ENCODE assay signal across 18 cellular contexts in the genomic region with DNA sequence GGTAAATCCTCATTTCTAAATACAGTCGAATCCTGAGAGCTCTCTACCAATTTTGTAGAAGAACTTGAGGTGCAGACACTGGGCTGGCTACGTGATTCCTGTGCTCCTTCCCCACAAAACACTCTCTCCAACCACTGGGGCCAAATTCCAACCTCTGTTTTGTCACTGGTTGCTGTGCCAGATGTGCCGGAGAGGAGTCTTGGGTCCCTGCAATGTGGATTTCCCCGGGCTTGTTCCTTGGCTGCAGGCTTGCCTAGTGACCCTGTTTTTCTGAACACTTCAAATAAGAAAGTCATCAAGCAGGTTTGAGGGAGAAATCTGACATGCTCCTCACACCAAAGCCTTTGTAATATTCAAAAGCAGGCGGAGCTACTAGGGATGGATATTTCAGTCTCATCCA. TPM values are rescaled to one million over a fixed set of nuclear protein-coding genes. Genes with fewer than 3 reads are reported as not detected.
DNase-seq lines count a peak whose midpoint lies in the region; ATAC-seq and TF ChIP-seq lines count a peak whose summit lies in the region.
"Had no signal": no experiment of that assay in that cellular context is flagged by ENCODE, and none has a peak within 500 bp of the region (broad histone marks: within the 10 kb centered on the region; RNA-seq: fewer than 3 reads in every experiment).

No MANE protein-coding gene starts in this region.

- H3K27ac ChIP-seq in H9 (ENCODE audit: insufficient read length, low read depth, low read length) (no peak overlapping the region), mesenchymal stem cell (ENCODE audit: low read length, poor library complexity, severe bottlenecking) (peak overlapping the region; percentile 9), stomach smooth muscle (ENCODE audit: low read length) (peak overlapping the region; percentile 53), neural progenitor cell (no peak overlapping the region)
- H3K27ac ChIP-seq: RWPE1 had no signal

- H2BK20ac ChIP-seq in H9 (ENCODE audit: low read depth, low read length, poor library complexity, severe bottlenecking), result no peak overlapping the region

- no peaks in the 10 kb centered on the region for H3K23me2 ChIP-seq in H9 (ENCODE audit: insufficient read length, low read depth, low read length, poor library complexity, severe bottlenecking)

- H3K56ac ChIP-seq in H9 (ENCODE audit: insufficient read length, low read depth, low read length), result no peak overlapping the region

- H2BK5ac ChIP-seq in H9 (ENCODE audit: insufficient read length, low read length) (no peak overlapping the region), mesenchymal stem cell (ENCODE audit: low read depth, low read length, poor library complexity, severe bottlenecking) (no peak overlapping the region)

- no peak for DNase-seq in H9
- DNase-seq in choroid plexus epithelial cell (ENCODE audit: low read depth), result peak; percentile 23
- DNase-seq in mesenchymal stem cell, result no peak
- no peak for DNase-seq in G401 (ENCODE audit: low spot score)
- DNase-seq in HuH-7 (ENCODE audit: low spot score), result no peak
- no peak for DNase-seq in neural progenitor cell (ENCODE audit: low spot score)
- DNase-seq in stimulated activated naive CD8-positive, alpha-beta T cell treated with anti-CD3 and anti-CD28 coated beads, Interleukin-15, Interleukin-2, amounts not matched to agents 100 U/mL and 50 U/mL, for 24 hours, result no peak
- DNase-seq: activated CD4-positive, CD25-positive, alpha-beta regulatory T cell treated with anti-CD3 and anti-CD28 coated beads, Interleukin-2, amount 50 U/mL, for 72 hours; activated CD8-positive, alpha-beta memory T cell treated with anti-CD3 and anti-CD28 coated beads, Interleukin-2, amount 10 ng/mL, durations not matched to agents 7 days and 5 days; activated gamma-delta T cell; heart right ventricle; Kasumi-1; naive thymus-derived CD8-positive, alpha-beta T cell; NK-92 treated with Interleukin-12 subunit alpha and Interleukin-12 subunit beta, amount 100 ng/mL, for 24 hours; stimulated activated CD4-positive, alpha-beta T cell treated with anti-CD3 and anti-CD28 coated beads, Interleukin-4, amount 100 ng/mL, for 24 hours had no signal

- H3K14ac ChIP-seq in H9 (ENCODE audit: insufficient read depth, low read length), result no peak overlapping the region
- no peak overlapping the region for H3K14ac ChIP-seq in mesenchymal stem cell (ENCODE audit: low read length in 2 of 2)

- H3K23ac ChIP-seq in H9 (ENCODE audit: insufficient read length, low read depth, low read length) (no peak overlapping the region), mesenchymal stem cell (ENCODE audit: low read length in 2 of 2) (no peak overlapping the region)

- H4K91ac ChIP-seq in H9 (ENCODE audit: insufficient read length, low read depth, low read length), result no peak overlapping the region
- H4K91ac ChIP-seq in mesenchymal stem cell (ENCODE audit: low read length), result no peak overlapping the region

- no peak overlapping the region for H3K4me3 ChIP-seq in choroid plexus epithelial cell (ENCODE audit: low read depth, low read length)
- no peak overlapping the region for H3K4me3 ChIP-seq in mesenchymal stem cell (ENCODE audit: insufficient read depth in 1 of 2, low read depth in 1 of 2, low read length in 2 of 2)
- no peak overlapping the region for H3K4me3 ChIP-seq in stomach smooth muscle (ENCODE audit: low read length in 2 of 2)
- no peak overlapping the region for H3K4me3 ChIP-seq in neural progenitor cell
- H3K4me3 ChIP-seq: heart right ventricle had no signal

- in situ Hi-C loops in G401 (cut with HindIII; ENCODE audit: low sequenced_read_pairs), result no loop called here

- no peak overlapping the region for H3K4ac ChIP-seq in H9 (ENCODE audit: low read depth, low read length)
- peak overlapping the region in 1 of 2 experiments; percentile 73 for H3K4ac ChIP-seq in mesenchymal stem cell (ENCODE audit: low read depth in 1 of 2, low read length in 2 of 2)

- peaks cover 11 to 20% of the 10 kb centered on the region in 2 experiments for H3K4me1 Mint-ChIP-seq in H9
- peaks cover 14% of the 10 kb centered on the region for H3K4me1 Mint-ChIP-seq in neural progenitor cell
- H3K4me1 Mint-ChIP-seq: activated CD8-positive, alpha-beta memory T cell treated with anti-CD3 and anti-CD28 coated beads, Interleukin-2, amount 10 ng/mL, durations not matched to agents 7 days and 5 days had no signal

- no peak overlapping the region for H3T11ph ChIP-seq in H9 (ENCODE audit: low read length)

- H4K5ac ChIP-seq in H9 (ENCODE audit: insufficient read length, low read depth, low read length), result no peak overlapping the region

- no peaks in the 10 kb centered on the region for H3K4me1 ChIP-seq in H9 (ENCODE audit: insufficient read depth, low read length)
- H3K4me1 ChIP-seq in mesenchymal stem cell (ENCODE audit: control insufficient read depth, insufficient read depth, low read depth, low read length), result peaks cover 5% of the 10 kb centered on the region
- H3K4me1 ChIP-seq in stomach smooth muscle (ENCODE audit: control insufficient read depth, insufficient read depth, low read length), result peaks cover 10% of the 10 kb centered on the region
- H3K4me1 ChIP-seq in neural progenitor cell, result peaks cover 15% of the 10 kb centered on the region

- H3K9me3 Mint-ChIP-seq in H9 (no peaks in the 10 kb centered on the region), neural progenitor cell (no peaks in the 10 kb centered on the region)
- H3K9me3 Mint-ChIP-seq: naive thymus-derived CD8-positive, alpha-beta T cell; T-helper 1 cell treated with Interleukin-12 subunit alpha and Interleukin-12 subunit beta and Interleukin-4 antibody, amounts not matched to agents 30 μg/mL and 1 μg/mL, for 36 hours had no signal

- WGBS in H9 (ENCODE audit: extremely low coverage, insufficient read length, low lambda C conversion rate), result no CpG with 5 or more reads among the region's 5 CpGs
- 88% methylated on average over 5 of the region's 5 CpGs for WGBS in mesenchymal stem cell

- no peaks in the 10 kb centered on the region for H4K20me1 ChIP-seq in H9 (ENCODE audit: control insufficient read depth, insufficient read depth, insufficient read length)
- no peaks in the 10 kb centered on the region for H4K20me1 ChIP-seq in neural progenitor cell (ENCODE audit: low read depth)

- H2BK120ac ChIP-seq in H9 (ENCODE audit: low read depth, low read length, poor library complexity, severe bottlenecking), result no peak overlapping the region
- H2BK120ac ChIP-seq in mesenchymal stem cell (ENCODE audit: low read depth, low read length), result no peak overlapping the region

- no peak overlapping the region for H3K9ac ChIP-seq in H9 (ENCODE audit: extremely low read depth, insufficient read length, low read length)
- H3K9ac ChIP-seq in mesenchymal stem cell (ENCODE audit: low read length), result peak overlapping the region; percentile 13
- H3K9ac ChIP-seq in stomach smooth muscle (ENCODE audit: low read length in 2 of 2), result no peak overlapping the region
- no peak overlapping the region for H3K9ac ChIP-seq in neural progenitor cell

- H3K27me3 ChIP-seq in H9 (ENCODE audit: insufficient read depth, low read length) (no peaks in the 10 kb centered on the region), mesenchymal stem cell (ENCODE audit: control insufficient read depth in 1 of 2, insufficient read depth in 1 of 2, low read length in 2 of 2) (no peaks in the 10 kb centered on the region), stomach smooth muscle (ENCODE audit: control insufficient read depth in 1 of 2, insufficient read depth in 2 of 2, low read length in 2 of 2) (no peaks in the 10 kb centered on the region), neural progenitor cell (no peaks in the 10 kb centered on the region)
- H3K27me3 ChIP-seq: heart right ventricle had no signal

- H3K27me3 Mint-ChIP-seq in H9 (ENCODE audit: low read depth) (no peaks in the 10 kb centered on the region), neural progenitor cell (ENCODE audit: insufficient read depth, low read depth) (peaks cover 2% of the 10 kb centered on the region)

- H2BK15ac ChIP-seq in H9 (ENCODE audit: low read depth, low read length), result no peak overlapping the region
- no peak overlapping the region for H2BK15ac ChIP-seq in mesenchymal stem cell (ENCODE audit: low read depth, poor library complexity, severe bottlenecking)

- H2AFZ ChIP-seq in H9 (ENCODE audit: low read length), result no peak overlapping the region
- H2AFZ ChIP-seq in mesenchymal stem cell (ENCODE audit: low read depth, low read length), result no peak overlapping the region
- H2AFZ ChIP-seq in neural progenitor cell (replicated peaks), result no peak overlapping the region

- peaks cover 6 to 21% (median 11%) of the 10 kb centered on the region in 3 experiments; a peak in 6 of 7 replicates for H3K36me3 Mint-ChIP-seq in H9 (ENCODE audit: insufficient read depth in 1 of 3, low read depth in 3 of 3)
- peaks cover 10% of the 10 kb centered on the region for H3K36me3 Mint-ChIP-seq in neural progenitor cell
- H3K36me3 Mint-ChIP-seq: activated CD8-positive, alpha-beta memory T cell treated with anti-CD3 and anti-CD28 coated beads, Interleukin-2, amount 10 ng/mL, durations not matched to agents 7 days and 5 days; naive thymus-derived CD8-positive, alpha-beta T cell had no signal

- H3K9me3 ChIP-seq in H9 (ENCODE audit: control insufficient read depth, low read depth, low read length) (no peaks in the 10 kb centered on the region), mesenchymal stem cell (ENCODE audit: control insufficient read depth, low read length) (no peaks in the 10 kb centered on the region), stomach smooth muscle (ENCODE audit: control insufficient read depth in 2 of 2, low read length in 2 of 2) (no peaks in the 10 kb centered on the region), neural progenitor cell (ENCODE audit: low read depth) (no peaks in the 10 kb centered on the region)
- H3K9me3 ChIP-seq: heart right ventricle had no signal

- H3K36me3 ChIP-seq in mesenchymal stem cell (ENCODE audit: control insufficient read depth in 1 of 2, insufficient read depth in 2 of 2, low read depth in 1 of 2, low read length in 2 of 2) (peaks cover 8 to 92% of the 10 kb centered on the region in 2 experiments), stomach smooth muscle (ENCODE audit: control insufficient read depth in 2 of 2, insufficient read depth in 2 of 2, low read length in 2 of 2) (peaks cover 33 to 45% of the 10 kb centered on the region in 2 donors), neural progenitor cell (no peaks in the 10 kb centered on the region)

- TF ChIP-seq CTCF in H9 (conservative IDR thresholded peaks at IDR 0.05) (no peak), choroid plexus epithelial cell (conservative IDR thresholded peaks at IDR 0.05; ENCODE audit: low read depth, low read length) (no peak), neural progenitor cell (IDR thresholded peaks at IDR 0.05) (no peak)

- no peaks in the 10 kb centered on the region for H3F3A ChIP-seq in neural progenitor cell (ENCODE audit: low read depth)

- H2BK12ac ChIP-seq in H9 (ENCODE audit: insufficient read length, low read depth, low read length) (no peak overlapping the region), mesenchymal stem cell (ENCODE audit: low read length in 2 of 2) (no peak overlapping the region)

- H3K4me2 ChIP-seq in H9 (ENCODE audit: insufficient read depth, insufficient read length, low read length) (no peak overlapping the region), mesenchymal stem cell (ENCODE audit: low read length, poor library complexity, severe bottlenecking) (no peak overlapping the region), neural progenitor cell (no peak overlapping the region)

- H3K4me3 Mint-ChIP-seq in H9 (no peak overlapping the region), neural progenitor cell (no peak overlapping the region)
- H3K4me3 Mint-ChIP-seq: activated CD8-positive, alpha-beta memory T cell treated with anti-CD3 and anti-CD28 coated beads, Interleukin-2, amount 10 ng/mL, durations not matched to agents 7 days and 5 days; naive thymus-derived CD8-positive, alpha-beta T cell; T-helper 1 cell treated with Interleukin-12 subunit alpha and Interleukin-12 subunit beta and Interleukin-4 antibody, amounts not matched to agents 30 μg/mL and 1 μg/mL, for 36 hours had no signal

- no peaks in the 10 kb centered on the region for H3K79me1 ChIP-seq in H9 (ENCODE audit: insufficient read depth, low read depth, low read length, poor library complexity, severe bottlenecking)
- H3K79me1 ChIP-seq in mesenchymal stem cell (replicated peaks; ENCODE audit: low read length, poor library complexity, severe bottlenecking), result peaks cover 23% of the 10 kb centered on the region

- no peak overlapping the region for H2AK5ac ChIP-seq in H9 (ENCODE audit: insufficient read length, low read length)
- peak overlapping the region; percentile 5 for H2AK5ac ChIP-seq in mesenchymal stem cell (ENCODE audit: low read length, severe bottlenecking)

- no peak overlapping the region for H3K18ac ChIP-seq in H9 (ENCODE audit: insufficient read length, low read depth, low read length)
- H3K18ac ChIP-seq in mesenchymal stem cell (ENCODE audit: low read depth in 1 of 2, low read length in 2 of 2), result peak overlapping the region in 1 of 2 experiments; percentile 46

- H3K27ac Mint-ChIP-seq in H9, result peak overlapping the region in 2 of 3 experiments; percentile 19 to 76; a peak in 2 of 7 replicates
- H3K27ac Mint-ChIP-seq in neural progenitor cell, result no peak overlapping the region
- H3K27ac Mint-ChIP-seq: activated CD8-positive, alpha-beta memory T cell treated with anti-CD3 and anti-CD28 coated beads, Interleukin-2, amount 10 ng/mL, durations not matched to agents 7 days and 5 days; naive thymus-derived CD8-positive, alpha-beta T cell; T-helper 1 cell treated with Interleukin-12 subunit alpha and Interleukin-12 subunit beta and Interleukin-4 antibody, amounts not matched to agents 30 μg/mL and 1 μg/mL, for 36 hours had no signal

- ATAC-seq in stimulated activated naive CD8-positive, alpha-beta T cell treated with anti-CD3 and anti-CD28 coated beads, Interleukin-15, Interleukin-2, amounts not matched to agents 100 U/mL and 50 U/mL, for 24 hours, result no peak
- ATAC-seq: activated CD8-positive, alpha-beta memory T cell treated with anti-CD3 and anti-CD28 coated beads, Interleukin-2, amount 10 ng/mL, durations not matched to agents 7 days and 5 days; naive thymus-derived CD8-positive, alpha-beta T cell had no signal

- no peaks in the 10 kb centered on the region for H3K79me2 ChIP-seq in H9 (ENCODE audit: insufficient read depth, low read length)
- H3K79me2 ChIP-seq in neural progenitor cell (ENCODE audit: low read depth), result no peaks in the 10 kb centered on the region

- H4K8ac ChIP-seq in H9 (replicated peaks; ENCODE audit: insufficient read length, low read depth, low read length) (no peak overlapping the region), mesenchymal stem cell (ENCODE audit: low read length) (no peak overlapping the region)

RNA-seq across cellular contexts. Expression of gene AGBL3, which starts 44.4 kb away (rescaled TPM):
- total RNA-seq in H9 (2021) (1.2 and 2.4 TPM in 2 replicates), neural progenitor cell (ENCODE audit: low replicate concordance) (0.58 and 2.1 TPM in 2 replicates)
- 0.51 TPM for polyA plus RNA-seq in mesenchymal stem cell (2013, experiment 1 of 2)
- 0.41 TPM for polyA plus RNA-seq in mesenchymal stem cell (2013, experiment 2 of 2)
- total RNA-seq in G401 (2014; rRNA removed; shearing (Covaris generic)), result 0.25 and 0.27 TPM in 2 replicates

Comparison
In these comparisons a context has a peak if more than half of its experiments do, and no peak if none do; other contexts are left out.
1. H3K27ac ChIP-seq: peak in mesenchymal stem cell (single experiment) and stomach smooth muscle (single experiment); none in H9 (single experiment) and neural progenitor cell (single experiment).